10 cellular contexts compared by ENCODE assay signal in the genomic region with DNA sequence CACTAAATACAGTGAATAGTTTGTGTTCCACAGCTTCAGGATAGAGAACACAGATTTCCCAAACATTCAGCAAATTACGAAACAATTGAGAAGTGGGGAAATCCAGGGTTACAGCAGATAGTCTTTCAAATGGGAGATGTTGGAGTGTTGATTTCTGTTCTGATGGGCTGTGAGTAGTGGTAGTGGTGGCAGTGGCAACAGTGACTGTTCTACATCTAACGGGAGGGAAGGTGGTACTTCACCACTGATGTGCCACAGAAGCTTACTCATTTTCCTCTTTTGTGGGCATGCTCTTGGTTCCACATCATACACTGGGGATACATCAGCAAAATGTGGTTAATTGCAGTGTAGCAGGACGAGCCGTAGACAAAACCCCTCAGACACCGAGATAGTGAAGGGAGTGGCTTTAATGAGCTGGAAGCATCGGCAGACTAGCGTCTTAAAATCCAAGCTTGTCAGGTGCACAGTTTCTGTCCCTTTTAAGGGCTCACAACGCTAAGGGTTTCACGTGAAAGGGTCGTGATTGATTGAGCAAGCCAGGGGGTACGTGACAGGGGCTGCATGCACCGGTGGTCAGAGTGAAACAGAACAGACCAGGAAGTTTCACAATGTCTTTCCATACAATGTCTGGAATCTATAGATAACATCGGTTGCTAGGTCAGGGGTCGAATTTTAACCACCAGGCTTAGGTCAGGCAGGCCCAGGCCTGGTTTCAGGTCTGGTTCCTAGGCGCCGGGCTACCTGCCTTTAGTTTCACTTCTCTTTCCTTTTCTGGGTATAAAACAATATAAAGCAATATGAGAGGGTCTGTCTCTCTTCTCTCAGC.
A peak's percentile ranks its signal among the peaks of the same experiment; 100 is the strongest.
DNase-seq lines count a peak whose midpoint lies in the region; ATAC-seq and TF ChIP-seq lines count a peak whose summit lies in the region.
"Had no signal": no experiment of that assay in that cellular context is flagged by ENCODE, and none has a peak within 500 bp of the region (broad histone marks: within the 10 kb centered on the region; RNA-seq: fewer than 3 reads in every experiment).

No MANE protein-coding gene starts in this region.

- H3K36me3 ChIP-seq in body of pancreas (replicated peaks in 1 of 2; ENCODE audit: insufficient read depth in 1 of 2, low read depth in 2 of 2) = no peaks in the 10 kb centered on the region
- H3K36me3 ChIP-seq: prostate gland had no signal

- no peak for DNase-seq in activated naive CD4-positive, alpha-beta T cell treated with anti-CD3 and anti-CD28 coated beads, Interleukin-2, amount 10 ng/mL, durations not matched to agents 7 days and 5 days
- no peak for DNase-seq in activated naive CD4-positive, alpha-beta T cell treated with Interleukin-2 at 50 U/mL for 16 hours
- peak; percentile 88 for DNase-seq in SK-N-DZ (ENCODE audit: low spot score)
- no peak for DNase-seq in stimulated activated effector memory CD8-positive, alpha-beta T cell treated with anti-CD3 and anti-CD28 coated beads, Interleukin-12 subunit alpha, Interleukin-12 subunit beta, amount 100 ng/mL, for 72 hours (ENCODE audit: low spot score in 2 of 2)
- no peak for DNase-seq in CD1c-positive myeloid dendritic cell (ENCODE audit: extremely low spot score)
- DNase-seq in body of pancreas = no peak
- DNase-seq in coronary artery (ENCODE audit: low spot score) = no peak
- DNase-seq: foreskin melanocyte had no signal

- no peak for TF ChIP-seq POLR2A in body of pancreas (IDR thresholded peaks at IDR 0.05)

- CTCF ChIA-PET in activated naive CD4-positive, alpha-beta T cell treated with anti-CD3 and anti-CD28 coated beads, Interleukin-2, amount 10 ng/mL, durations not matched to agents 7 days and 5 days (lab: Charles Lee) = no interaction called here

- no peaks in the 10 kb centered on the region for H3K4me1 ChIP-seq in body of pancreas
- H3K4me1 ChIP-seq: prostate gland had no signal

- peaks cover 10% of the 10 kb centered on the region for H3K4me1 Mint-ChIP-seq in activated naive CD4-positive, alpha-beta T cell treated with anti-CD3 and anti-CD28 coated beads, Interleukin-2, amount 10 ng/mL, durations not matched to agents 7 days and 5 days
- peaks cover 11% of the 10 kb centered on the region for H3K4me1 Mint-ChIP-seq in stimulated activated effector memory CD8-positive, alpha-beta T cell treated with anti-CD3 and anti-CD28 coated beads, Interleukin-12 subunit alpha, Interleukin-12 subunit beta, amount 100 ng/mL, for 72 hours

- peak overlapping the region; percentile 24 for H3K4me3 Mint-ChIP-seq in activated naive CD4-positive, alpha-beta T cell treated with anti-CD3 and anti-CD28 coated beads, Interleukin-2, amount 10 ng/mL, durations not matched to agents 7 days and 5 days
- peak overlapping the region; percentile 16 for H3K4me3 Mint-ChIP-seq in stimulated activated effector memory CD8-positive, alpha-beta T cell treated with anti-CD3 and anti-CD28 coated beads, Interleukin-12 subunit alpha, Interleukin-12 subunit beta, amount 100 ng/mL, for 72 hours

- ATAC-seq in HG02981 (IDR thresholded peaks at IDR 0.05; ENCODE audit: unreplicated experiment) = peak; percentile 70
- ATAC-seq in stimulated activated effector memory CD8-positive, alpha-beta T cell treated with anti-CD3 and anti-CD28 coated beads, Interleukin-12 subunit alpha, Interleukin-12 subunit beta, amount 100 ng/mL, for 72 hours = peak; percentile 88
- no peak for ATAC-seq in body of pancreas

- 57 to 65% methylated on average over 16 of the region's 16 CpGs for WGBS in body of pancreas, 2 donors

- TF ChIP-seq CTCF in body of pancreas (IDR thresholded peaks at IDR 0.05) (no peak), coronary artery (IDR thresholded peaks at IDR 0.05) (no peak)

- H3K4me3 ChIP-seq in body of pancreas = no peak overlapping the region
- no peak overlapping the region for H3K4me3 ChIP-seq in coronary artery
- H3K4me3 ChIP-seq: prostate gland had no signal

- no peaks in the 10 kb centered on the region for H3K27me3 Mint-ChIP-seq in activated naive CD4-positive, alpha-beta T cell treated with anti-CD3 and anti-CD28 coated beads, Interleukin-2, amount 10 ng/mL, durations not matched to agents 7 days and 5 days

- H3K9me3 Mint-ChIP-seq in activated naive CD4-positive, alpha-beta T cell treated with anti-CD3 and anti-CD28 coated beads, Interleukin-2, amount 10 ng/mL, durations not matched to agents 7 days and 5 days = no peaks in the 10 kb centered on the region
- H3K9me3 Mint-ChIP-seq in stimulated activated effector memory CD8-positive, alpha-beta T cell treated with anti-CD3 and anti-CD28 coated beads, Interleukin-12 subunit alpha, Interleukin-12 subunit beta, amount 100 ng/mL, for 72 hours = peaks cover 2% of the 10 kb centered on the region

- H3K27ac Mint-ChIP-seq in activated naive CD4-positive, alpha-beta T cell treated with anti-CD3 and anti-CD28 coated beads, Interleukin-2, amount 10 ng/mL, durations not matched to agents 7 days and 5 days = peak overlapping the region; percentile 7
- no peak overlapping the region for H3K27ac Mint-ChIP-seq in stimulated activated effector memory CD8-positive, alpha-beta T cell treated with anti-CD3 and anti-CD28 coated beads, Interleukin-12 subunit alpha, Interleukin-12 subunit beta, amount 100 ng/mL, for 72 hours

- H3K27ac ChIP-seq in body of pancreas = no peak overlapping the region
- H3K27ac ChIP-seq in coronary artery = no peak overlapping the region
- H3K27ac ChIP-seq: prostate gland had no signal

- no peaks in the 10 kb centered on the region for H3K9me3 ChIP-seq in body of pancreas
- H3K9me3 ChIP-seq: prostate gland had no signal

- H3K36me3 Mint-ChIP-seq in activated naive CD4-positive, alpha-beta T cell treated with anti-CD3 and anti-CD28 coated beads, Interleukin-2, amount 10 ng/mL, durations not matched to agents 7 days and 5 days = no peaks in the 10 kb centered on the region
- no peaks in the 10 kb centered on the region for H3K36me3 Mint-ChIP-seq in stimulated activated effector memory CD8-positive, alpha-beta T cell treated with anti-CD3 and anti-CD28 coated beads, Interleukin-12 subunit alpha, Interleukin-12 subunit beta, amount 100 ng/mL, for 72 hours

- no peaks in the 10 kb centered on the region for H3K27me3 ChIP-seq in body of pancreas

- intact Hi-C loops in body of pancreas (cut with DNase I) = no loop called here
